ENCODE assay signal across 37 cellular contexts in the genomic region with DNA sequence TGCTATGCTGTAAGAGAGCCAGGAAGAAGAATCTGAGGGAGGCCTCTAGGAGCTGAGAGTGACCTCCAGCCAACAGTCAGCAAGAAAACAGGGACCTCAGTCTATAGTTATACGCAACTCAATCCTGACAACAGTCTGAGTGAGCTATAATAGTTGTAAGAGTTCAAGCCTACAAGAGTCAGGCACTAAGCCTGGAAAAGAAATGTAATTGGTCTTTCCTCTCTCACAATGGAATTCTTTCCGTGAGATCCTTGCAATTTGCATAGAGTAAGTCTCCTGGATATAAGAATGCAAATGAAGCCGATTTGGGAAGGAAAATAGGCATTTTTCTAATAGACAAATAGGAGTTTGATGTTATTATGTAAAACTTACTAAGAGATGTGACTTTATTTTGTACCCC.
"Had no signal": no experiment of that assay in that cellular context is flagged by ENCODE, and none has a peak within 500 bp of the region (broad histone marks: within the 10 kb centered on the region; RNA-seq: fewer than 3 reads in every experiment).

No MANE protein-coding gene starts in this region.

- DNase-seq: activated CD4-positive, alpha-beta memory T cell treated with anti-CD3 and anti-CD28 coated beads, Interleukin-2, amount 10 ng/mL, durations not matched to agents 7 days and 5 days; activated CD4-positive, alpha-beta T cell treated with anti-CD3 and anti-CD28 coated beads for 1 hour; activated CD4-positive, alpha-beta T cell treated with anti-CD3 and anti-CD28 coated beads for 36 hours; activated CD4-positive, alpha-beta T cell treated with anti-CD3 and anti-CD28 coated beads for 48 hours; activated CD4-positive, alpha-beta T cell treated with anti-CD3 and anti-CD28 coated beads, Interleukin-2, amount 10 ng/mL, durations not matched to agents 7 days and 5 days; activated CD4-positive, alpha-beta T cell treated with anti-CD3 and anti-CD28 coated beads, Interleukin-2, amount 50 U/mL, for 48 hours; activated CD4-positive, CD25-positive, alpha-beta regulatory T cell; activated CD8-positive, alpha-beta memory T cell treated with anti-CD3 and anti-CD28 coated beads for 24 hours; activated CD8-positive, alpha-beta memory T cell treated with anti-CD3 and anti-CD28 coated beads, Interleukin-2, amount 10 ng/mL, durations not matched to agents 7 days and 5 days; activated CD8-positive, alpha-beta memory T cell treated with anti-CD3 and anti-CD28 coated beads, Interleukin-2, amount 50 U/mL, for 48 hours; activated CD8-positive, alpha-beta T cell treated with anti-CD3 and anti-CD28 coated beads, Interleukin-2, amount 10 ng/mL, durations not matched to agents 7 days and 5 days; activated effector memory CD4-positive, alpha-beta T cell treated with Interleukin-2 at 50 U/mL for 16 hours; activated gamma-delta T cell; activated naive CD4-positive, alpha-beta T cell treated with anti-CD3 and anti-CD28 coated beads, Interleukin-2, amount 10 ng/mL, durations not matched to agents 7 days and 5 days; activated naive CD4-positive, alpha-beta T cell treated with Interleukin-2 at 50 U/mL for 16 hours; activated naive CD8-positive, alpha-beta T cell treated with anti-CD3 and anti-CD28 coated beads, Interleukin-2, amount 10 ng/mL, durations not matched to agents 7 days and 5 days; activated naive CD8-positive, alpha-beta T cell treated with anti-CD3 and anti-CD28 coated beads, Interleukin-2, amount 50 U/mL, for 24 hours; activated T-cell treated with anti-CD3 and anti-CD28 coated beads, Interleukin-2, amount 50 U/mL, for 24 hours; activated T-cell treated with anti-CD3 and anti-CD28 coated beads, Interleukin-2, amount 50 U/mL, for 48 hours; amygdala; anterior cingulate cortex; caudate nucleus; cerebellar nuclear complex; T-helper 1 cell; T-helper 2 cell; T-helper 9 cell had no signal

- H3K27me3 Mint-ChIP-seq: activated CD4-positive, alpha-beta memory T cell treated with anti-CD3 and anti-CD28 coated beads, Interleukin-2, amount 10 ng/mL, durations not matched to agents 7 days and 5 days; activated CD4-positive, alpha-beta T cell treated with anti-CD3 and anti-CD28 coated beads for 36 hours; activated CD4-positive, alpha-beta T cell treated with anti-CD3 and anti-CD28 coated beads, Interleukin-2, amount 10 ng/mL, durations not matched to agents 7 days and 5 days; activated CD8-positive, alpha-beta memory T cell treated with anti-CD3 and anti-CD28 coated beads, Interleukin-2, amount 10 ng/mL, durations not matched to agents 7 days and 5 days; activated naive CD4-positive, alpha-beta T cell treated with anti-CD3 and anti-CD28 coated beads, Interleukin-2, amount 10 ng/mL, durations not matched to agents 7 days and 5 days; activated naive CD4-positive, alpha-beta T cell treated with anti-CD3 and anti-CD28 coated beads, Interleukin-2, amount 50 U/mL, for 24 hours; activated naive CD8-positive, alpha-beta T cell; activated naive CD8-positive, alpha-beta T cell treated with anti-CD3 and anti-CD28 coated beads, Interleukin-2, amount 10 ng/mL, durations not matched to agents 7 days and 5 days; brain; central memory CD8-positive, alpha-beta T cell had no signal

- H3K4me3 Mint-ChIP-seq: activated CD4-positive, alpha-beta memory T cell treated with anti-CD3 and anti-CD28 coated beads, Interleukin-2, amount 10 ng/mL, durations not matched to agents 7 days and 5 days; activated CD4-positive, alpha-beta T cell treated with anti-CD3 and anti-CD28 coated beads for 36 hours; activated CD4-positive, alpha-beta T cell treated with anti-CD3 and anti-CD28 coated beads, Interleukin-2, amount 10 ng/mL, durations not matched to agents 7 days and 5 days; activated CD8-positive, alpha-beta memory T cell treated with anti-CD3 and anti-CD28 coated beads, Interleukin-2, amount 10 ng/mL, durations not matched to agents 7 days and 5 days; activated CD8-positive, alpha-beta T cell treated with anti-CD3 and anti-CD28 coated beads, Interleukin-2, amount 10 ng/mL, durations not matched to agents 7 days and 5 days; activated naive CD4-positive, alpha-beta T cell treated with anti-CD3 and anti-CD28 coated beads, Interleukin-2, amount 10 ng/mL, durations not matched to agents 7 days and 5 days; activated naive CD4-positive, alpha-beta T cell treated with anti-CD3 and anti-CD28 coated beads, Interleukin-2, amount 50 U/mL, for 24 hours; activated naive CD8-positive, alpha-beta T cell; activated naive CD8-positive, alpha-beta T cell treated with anti-CD3 and anti-CD28 coated beads, Interleukin-2, amount 10 ng/mL, durations not matched to agents 7 days and 5 days; activated naive CD8-positive, alpha-beta T cell treated with anti-CD3 and anti-CD28 coated beads, Interleukin-2, amount 50 U/mL, for 24 hours; activated T-cell treated with anti-CD3 and anti-CD28 coated beads, Interleukin-2, amount 50 U/mL, for 24 hours; brain; central memory CD8-positive, alpha-beta T cell; T-helper 1 cell treated with Interleukin-12 subunit alpha and Interleukin-12 subunit beta and Interleukin-4 antibody, amounts not matched to agents 30 μg/mL and 1 μg/mL, for 36 hours; T-helper 2 cell treated with Interferon-gamma antibody and Interleukin-4, amounts not matched to agents 5 μg/mL and 100 μg/mL, for 36 hours had no signal

- H3K27me3 ChIP-seq: ascending aorta, cardiac muscle cell had no signal

- H3K27ac ChIP-seq: ascending aorta, cardiac muscle cell, VCaP had no signal

- H3K9me3 Mint-ChIP-seq: activated naive CD4-positive, alpha-beta T cell treated with anti-CD3 and anti-CD28 coated beads, Interleukin-2, amount 10 ng/mL, durations not matched to agents 7 days and 5 days; activated naive CD4-positive, alpha-beta T cell treated with anti-CD3 and anti-CD28 coated beads, Interleukin-2, amount 50 U/mL, for 24 hours; activated T-cell treated with anti-CD3 and anti-CD28 coated beads, Interleukin-2, amount 50 U/mL, for 24 hours; activated T-helper 2 cell treated with anti-CD3 and anti-CD28 coated beads, Interferon-gamma antibody, Interleukin-2, Interleukin-4, amounts not matched to agents 10 μg/mL and 5 μg/mL and 100 μg/mL, durations not matched to agents 14 hours and 24 hours and 36 hours; T-helper 1 cell treated with Interleukin-12 subunit alpha and Interleukin-12 subunit beta and Interleukin-4 antibody, amounts not matched to agents 30 μg/mL and 1 μg/mL, for 36 hours; T-helper 2 cell treated with Interferon-gamma antibody and Interleukin-4, amounts not matched to agents 5 μg/mL and 100 μg/mL, for 36 hours had no signal

- H3K4me3 ChIP-seq: ascending aorta, cardiac muscle cell had no signal

- H3K4me1 ChIP-seq: ascending aorta had no signal

- H3K9me3 ChIP-seq: ascending aorta had no signal

- H3K27ac Mint-ChIP-seq: activated CD4-positive, alpha-beta memory T cell treated with anti-CD3 and anti-CD28 coated beads, Interleukin-2, amount 10 ng/mL, durations not matched to agents 7 days and 5 days; activated CD4-positive, alpha-beta T cell treated with anti-CD3 and anti-CD28 coated beads for 36 hours; activated CD4-positive, alpha-beta T cell treated with anti-CD3 and anti-CD28 coated beads, Interleukin-2, amount 10 ng/mL, durations not matched to agents 7 days and 5 days; activated CD8-positive, alpha-beta memory T cell treated with anti-CD3 and anti-CD28 coated beads, Interleukin-2, amount 10 ng/mL, durations not matched to agents 7 days and 5 days; activated CD8-positive, alpha-beta T cell treated with anti-CD3 and anti-CD28 coated beads, Interleukin-2, amount 10 ng/mL, durations not matched to agents 7 days and 5 days; activated naive CD4-positive, alpha-beta T cell treated with anti-CD3 and anti-CD28 coated beads, Interleukin-2, amount 10 ng/mL, durations not matched to agents 7 days and 5 days; activated naive CD4-positive, alpha-beta T cell treated with anti-CD3 and anti-CD28 coated beads, Interleukin-2, amount 50 U/mL, for 24 hours; activated naive CD8-positive, alpha-beta T cell; activated naive CD8-positive, alpha-beta T cell treated with anti-CD3 and anti-CD28 coated beads, Interleukin-2, amount 10 ng/mL, durations not matched to agents 7 days and 5 days; activated naive CD8-positive, alpha-beta T cell treated with anti-CD3 and anti-CD28 coated beads, Interleukin-2, amount 50 U/mL, for 24 hours; activated T-cell treated with anti-CD3 and anti-CD28 coated beads, Interleukin-2, amount 50 U/mL, for 24 hours; activated T-helper 2 cell treated with anti-CD3 and anti-CD28 coated beads, Interferon-gamma antibody, Interleukin-2, Interleukin-4, amounts not matched to agents 10 μg/mL and 5 μg/mL and 100 μg/mL, durations not matched to agents 14 hours and 24 hours and 36 hours; brain; T-helper 1 cell treated with Interleukin-12 subunit alpha and Interleukin-12 subunit beta and Interleukin-4 antibody, amounts not matched to agents 30 μg/mL and 1 μg/mL, for 36 hours; T-helper 2 cell treated with Interferon-gamma antibody and Interleukin-4, amounts not matched to agents 5 μg/mL and 100 μg/mL, for 36 hours had no signal

- H3K36me3 Mint-ChIP-seq: activated CD8-positive, alpha-beta memory T cell treated with anti-CD3 and anti-CD28 coated beads, Interleukin-2, amount 10 ng/mL, durations not matched to agents 7 days and 5 days; activated naive CD4-positive, alpha-beta T cell treated with anti-CD3 and anti-CD28 coated beads, Interleukin-2, amount 10 ng/mL, durations not matched to agents 7 days and 5 days; activated naive CD4-positive, alpha-beta T cell treated with anti-CD3 and anti-CD28 coated beads, Interleukin-2, amount 50 U/mL, for 24 hours; activated naive CD8-positive, alpha-beta T cell; activated naive CD8-positive, alpha-beta T cell treated with anti-CD3 and anti-CD28 coated beads, Interleukin-2, amount 10 ng/mL, durations not matched to agents 7 days and 5 days; brain had no signal

- ATAC-seq: activated CD4-positive, alpha-beta T cell treated with anti-CD3 and anti-CD28 coated beads for 36 hours; activated CD4-positive, CD25-positive, alpha-beta regulatory T cell treated with anti-CD3 and anti-CD28 coated beads, Interleukin-2, amount 50 U/mL, for 24 hours; activated CD8-positive, alpha-beta memory T cell treated with anti-CD3 and anti-CD28 coated beads, Interleukin-2, amount 10 ng/mL, durations not matched to agents 7 days and 5 days; activated CD8-positive, alpha-beta T cell treated with anti-CD3 and anti-CD28 coated beads, Interleukin-2, amount 10 ng/mL, durations not matched to agents 7 days and 5 days; activated naive CD8-positive, alpha-beta T cell treated with anti-CD3 and anti-CD28 coated beads, Interleukin-2, amount 50 U/mL, for 24 hours had no signal

- H3K36me3 ChIP-seq: ascending aorta, cardiac muscle cell had no signal

- H3K4me1 Mint-ChIP-seq: activated CD4-positive, alpha-beta memory T cell treated with anti-CD3 and anti-CD28 coated beads, Interleukin-2, amount 10 ng/mL, durations not matched to agents 7 days and 5 days; activated CD4-positive, alpha-beta T cell treated with anti-CD3 and anti-CD28 coated beads for 36 hours; activated CD4-positive, alpha-beta T cell treated with anti-CD3 and anti-CD28 coated beads, Interleukin-2, amount 10 ng/mL, durations not matched to agents 7 days and 5 days; activated CD8-positive, alpha-beta memory T cell treated with anti-CD3 and anti-CD28 coated beads, Interleukin-2, amount 10 ng/mL, durations not matched to agents 7 days and 5 days; activated naive CD4-positive, alpha-beta T cell treated with anti-CD3 and anti-CD28 coated beads, Interleukin-2, amount 10 ng/mL, durations not matched to agents 7 days and 5 days; activated naive CD4-positive, alpha-beta T cell treated with anti-CD3 and anti-CD28 coated beads, Interleukin-2, amount 50 U/mL, for 24 hours; activated naive CD8-positive, alpha-beta T cell treated with anti-CD3 and anti-CD28 coated beads, Interleukin-2, amount 10 ng/mL, durations not matched to agents 7 days and 5 days; activated naive CD8-positive, alpha-beta T cell treated with anti-CD3 and anti-CD28 coated beads, Interleukin-2, amount 50 U/mL, for 24 hours; brain; central memory CD8-positive, alpha-beta T cell had no signal
